20 cellular contexts compared by ENCODE assay signal in the genomic region with DNA sequence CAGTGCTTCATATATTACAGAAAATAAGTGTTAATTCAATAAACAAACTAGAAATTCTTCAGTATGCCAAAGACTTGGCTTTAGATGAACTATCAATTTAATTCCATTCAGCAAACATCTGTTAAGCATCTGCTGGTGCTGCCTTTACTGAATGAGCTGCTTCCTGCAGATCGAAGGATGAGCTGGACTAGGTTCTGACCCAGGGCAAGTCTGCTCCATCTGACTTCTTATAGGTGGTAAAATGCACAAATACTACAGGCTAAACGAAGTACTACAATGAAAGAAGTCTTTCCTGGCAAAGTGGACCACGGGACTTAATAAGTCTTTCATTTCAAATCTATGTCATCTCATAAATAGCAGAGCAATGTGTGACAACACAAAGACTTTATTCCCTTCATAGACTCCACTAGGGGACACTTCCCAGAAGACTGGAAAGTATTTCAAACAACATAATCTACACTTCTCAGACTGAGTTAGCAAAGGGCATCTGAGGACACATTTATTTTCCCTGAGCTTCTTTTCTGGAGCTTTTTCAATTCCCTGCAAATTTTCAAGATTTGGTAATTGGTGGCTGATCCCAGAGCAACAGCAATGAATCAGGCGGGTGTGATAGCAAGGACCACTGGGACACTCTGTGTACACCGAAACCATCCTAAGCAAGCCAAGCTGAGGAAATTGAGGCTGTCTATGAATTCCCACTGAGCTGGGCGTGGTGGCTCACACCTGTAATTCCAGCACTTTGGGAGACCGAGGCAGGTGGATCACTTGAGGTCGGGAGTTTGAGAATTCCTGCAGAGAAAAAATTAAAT.
DNase-seq lines count a peak whose midpoint lies in the region; ATAC-seq, FAIRE-seq and TF ChIP-seq lines count a peak whose summit lies in the region.
"Had no signal": no experiment of that assay in that cellular context is flagged by ENCODE, and none has a peak within 500 bp of the region (broad histone marks: within the 10 kb centered on the region; RNA-seq: fewer than 3 reads in every experiment).

No MANE protein-coding gene starts in this region.

- intact Hi-C loops in HepG2 (cut with micrococcal nuclease; ENCODE audit: unreplicated experiment) (no loop called here), PC-9 (cut with micrococcal nuclease; ENCODE audit: unreplicated experiment) (no loop called here)

- TF ChIP-seq EP300 in HepG2 (IDR thresholded peaks at IDR 0.05; ENCODE audit: low read depth in 2 of 2, low read length in 2 of 2) = no peak
- TF ChIP-seq EP300 in HepG2 (CRISPR knock-in tag; IDR thresholded peaks at IDR 0.05; ENCODE audit: borderline replicate concordance) = no peak

- no peaks in the 10 kb centered on the region for H3K4me1 Mint-ChIP-seq in HFFc6 (ENCODE audit: low read depth)
- H3K4me1 Mint-ChIP-seq: activated CD8-positive, alpha-beta memory T cell treated with anti-CD3 and anti-CD28 coated beads, Interleukin-2, amount 10 ng/mL, durations not matched to agents 7 days and 5 days; neural crest cell had no signal

- H3K9ac ChIP-seq in HepG2 (ENCODE audit: insufficient read depth, low read depth, low read length) = no peak overlapping the region

- no peak for TF ChIP-seq POLR2A in HepG2 (IDR thresholded peaks at IDR 0.05; ENCODE audit: insufficient read depth in 1 of 2, low read depth in 2 of 2, low read length in 2 of 2)

- POLR2A ChIA-PET in HepG2 (lab: Yijun Ruan, JAX) = no interaction called here
- POLR2A ChIA-PET in PC-9 (lab: Charles Lee; ENCODE audit: unreplicated experiment) = interaction anchor here (0.6 kb wide), 1 partner anchor 336 kb away, joined by 4 read pairs; no protein-coding TSS in a partner anchor

- H2AFZ ChIP-seq in HepG2 (ENCODE audit: low read length) (no peak overlapping the region), PC-9 (no peak overlapping the region)

- TF ChIP-seq CTCF in AG10803 (conservative IDR thresholded peaks at IDR 0.05; ENCODE audit: low read length) = 0 out of 2 replicates have a peak, but pooled peaks have one; percentile 4
- TF ChIP-seq CTCF in HFFc6 (IDR thresholded peaks at IDR 0.05) = peak; percentile 17; the same call in 1 of the 2 replicates
- no peak for TF ChIP-seq CTCF in choroid plexus epithelial cell (conservative IDR thresholded peaks at IDR 0.05; ENCODE audit: low read depth, low read length)
- TF ChIP-seq CTCF in HepG2 (CRISPR knock-in tag; IDR thresholded peaks at IDR 0.05) = no peak
- no peak for TF ChIP-seq CTCF in PC-9 (conservative IDR thresholded peaks at IDR 0.05)

- CTCF ChIA-PET in HepG2 (lab: Yijun Ruan, JAX; ENCODE audit: low intra/inter-chr PET ratio, low total read pairs) = no interaction called here
- CTCF ChIA-PET in PC-9 (lab: Charles Lee) = no interaction called here

- H3K27me3 ChIP-seq in HepG2 (ENCODE audit: control insufficient read depth in 1 of 2, insufficient read depth in 2 of 2, low read length in 2 of 2) (peaks cover 0 to 2% of the 10 kb centered on the region in 2 experiments; a peak in 1 of 5 replicates), PC-9 (ENCODE audit: insufficient read depth, low read depth) (no peaks in the 10 kb centered on the region)

- H3K36me3 ChIP-seq in HepG2 (replicated peaks in 1 of 2; ENCODE audit: control insufficient read depth in 1 of 2, insufficient read depth in 2 of 2, low read length in 2 of 2) = no peaks in the 10 kb centered on the region
- no peaks in the 10 kb centered on the region for H3K36me3 ChIP-seq in PC-9 (ENCODE audit: low read depth)

- H3K27ac ChIP-seq in HepG2 (ENCODE audit: extremely low read length, insufficient read depth, low read length) (no peak overlapping the region), PC-9 (no peak overlapping the region)

- H3K9me2 ChIP-seq in PC-9 (ENCODE audit: insufficient read depth) = no peaks in the 10 kb centered on the region

- DNase-seq in AG10803 (ENCODE audit: low read depth) (peak; percentile 61), HFFc6 (no peak), choroid plexus epithelial cell (ENCODE audit: low read depth) (peak; percentile 21), myocyte (ENCODE audit: low read depth) (peak; percentile 21), HepG2 (ENCODE audit: low spot score) (no peak), PC-9 (no peak), NCI-H2029 (lab: John Stamatoyannopoulos, UW) (no peak), nucleus accumbens (lab: John Stamatoyannopoulos, UW) (no peak)
- DNase-seq: ACHN; activated CD4-positive, alpha-beta T cell treated with anti-CD3 and anti-CD28 coated beads for 4 hours; activated CD8-positive, alpha-beta memory T cell treated with anti-CD3 and anti-CD28 coated beads, Interleukin-2, amount 10 ng/mL, durations not matched to agents 7 days and 5 days; NCI-H1436 treated with DMSO at 0.1 percent for 48 hours; NCI-H748 treated with DMSO at 0.1 percent for 48 hours; SIG-M5; T-helper 1 cell had no signal

- no peaks in the 10 kb centered on the region for H3K9me3 Mint-ChIP-seq in HFFc6
- H3K9me3 Mint-ChIP-seq: activated naive CD4-positive, alpha-beta T cell treated with anti-CD3 and anti-CD28 coated beads, Interleukin-2, amount 50 U/mL, for 72 hours; activated T-helper 1 cell treated with anti-CD3 and anti-CD28 coated beads, Interleukin-12 subunit alpha, Interleukin-12 subunit beta, Interleukin-2, Interleukin-4 antibody, amounts not matched to agents 30 ng/mL and 10 ng/mL and 1 ng/mL, durations not matched to agents 14 hours and 24 hours and 36 hours; neural crest cell had no signal

- no peak for ATAC-seq in HepG2
- ATAC-seq: activated CD8-positive, alpha-beta memory T cell treated with anti-CD3 and anti-CD28 coated beads, Interleukin-2, amount 10 ng/mL, durations not matched to agents 7 days and 5 days; activated naive CD4-positive, alpha-beta T cell treated with anti-CD3 and anti-CD28 coated beads, Interleukin-2, amount 50 U/mL, for 72 hours had no signal

- 21% methylated on average over 8 of the region's 8 CpGs for WGBS in HepG2 (ENCODE audit: low lambda C conversion rate)

- no peaks in the 10 kb centered on the region for H3F3A ChIP-seq in PC-9 (ENCODE audit: insufficient read depth, low read depth)

- H3K27ac Mint-ChIP-seq in HFFc6 = no peak overlapping the region
- H3K27ac Mint-ChIP-seq: activated CD8-positive, alpha-beta memory T cell treated with anti-CD3 and anti-CD28 coated beads, Interleukin-2, amount 10 ng/mL, durations not matched to agents 7 days and 5 days; activated naive CD4-positive, alpha-beta T cell treated with anti-CD3 and anti-CD28 coated beads, Interleukin-2, amount 50 U/mL, for 72 hours; activated T-helper 1 cell treated with anti-CD3 and anti-CD28 coated beads, Interleukin-12 subunit alpha, Interleukin-12 subunit beta, Interleukin-2, Interleukin-4 antibody, amounts not matched to agents 30 ng/mL and 10 ng/mL and 1 ng/mL, durations not matched to agents 14 hours and 24 hours and 36 hours had no signal

- H3K79me2 ChIP-seq in HepG2 (ENCODE audit: insufficient read depth, low read length) = no peaks in the 10 kb centered on the region
- no peaks in the 10 kb centered on the region for H3K79me2 ChIP-seq in PC-9 (ENCODE audit: low read depth)

- no peaks in the 10 kb centered on the region for H3K36me3 Mint-ChIP-seq in HFFc6 (ENCODE audit: low read depth)
- H3K36me3 Mint-ChIP-seq: activated CD8-positive, alpha-beta memory T cell treated with anti-CD3 and anti-CD28 coated beads, Interleukin-2, amount 10 ng/mL, durations not matched to agents 7 days and 5 days; activated naive CD4-positive, alpha-beta T cell treated with anti-CD3 and anti-CD28 coated beads, Interleukin-2, amount 50 U/mL, for 72 hours had no signal

- no peaks in the 10 kb centered on the region for H3K9me3 ChIP-seq in HepG2 (ENCODE audit: low read length)
- H3K9me3 ChIP-seq in PC-9 (ENCODE audit: insufficient read depth, low read depth) = no peaks in the 10 kb centered on the region

- H4K20me1 ChIP-seq in HepG2 (ENCODE audit: insufficient read depth, low read length) (no peaks in the 10 kb centered on the region), PC-9 (ENCODE audit: insufficient read depth) (no peaks in the 10 kb centered on the region)

- no peaks in the 10 kb centered on the region for H3K4me1 ChIP-seq in HepG2 (ENCODE audit: insufficient read depth, low read length)
- H3K4me1 ChIP-seq in PC-9 (replicated peaks; ENCODE audit: insufficient read depth) = no peaks in the 10 kb centered on the region

- no peak overlapping the region for H3K4me2 ChIP-seq in HepG2 (ENCODE audit: low read depth, low read length)
- H3K4me2 ChIP-seq in PC-9 = no peak overlapping the region

- no peak overlapping the region for H3K4me3 Mint-ChIP-seq in HFFc6
- H3K4me3 Mint-ChIP-seq: activated CD8-positive, alpha-beta memory T cell treated with anti-CD3 and anti-CD28 coated beads, Interleukin-2, amount 10 ng/mL, durations not matched to agents 7 days and 5 days; activated T-helper 1 cell treated with anti-CD3 and anti-CD28 coated beads, Interleukin-12 subunit alpha, Interleukin-12 subunit beta, Interleukin-2, Interleukin-4 antibody, amounts not matched to agents 30 ng/mL and 10 ng/mL and 1 ng/mL, durations not matched to agents 14 hours and 24 hours and 36 hours; neural crest cell had no signal

- BruUV-seq in HepG2 (replicated peaks; lab: Mats Ljungman, UMichigan) (no TSS peak), PC-9 (replicated peaks; lab: Mats Ljungman, UMichigan) (no TSS peak)

- no peak for FAIRE-seq in HepG2 (lab: Jason Lieb, UNC)
- FAIRE-seq: colon, urothelium cell line had no signal

- no peak for TF ChIP-seq RAD21 in HepG2 (CRISPR knock-in tag; IDR thresholded peaks at IDR 0.05)

- in situ Hi-C loops in HepG2 (cut with HindIII; ENCODE audit: extremely low pct_ligation_motif_present, low pct_unique_long_range_greater_than_20kb) = no loop called here

- H3K27me3 Mint-ChIP-seq in HFFc6 (ENCODE audit: insufficient read depth) = peaks cover 19% of the 10 kb centered on the region

- no peak overlapping the region for H3K4me3 ChIP-seq in AG10803 (ENCODE audit: low read length)
- H3K4me3 ChIP-seq in choroid plexus epithelial cell (ENCODE audit: low read depth, low read length) = no peak overlapping the region
- no peak overlapping the region for H3K4me3 ChIP-seq in HepG2 (replicated peaks in 1 of 3; ENCODE audit: insufficient read depth in 1 of 3, low read depth in 2 of 3, low read length in 3 of 3)
- H3K4me3 ChIP-seq in PC-9 = no peak overlapping the region

Comparison
In these comparisons a context has a peak if more than half of its experiments do, and no peak if none do; other contexts are left out.
1. DNase-seq: peak in AG10803 (single experiment), choroid plexus epithelial cell (single experiment) and myocyte (single experiment); none in HFFc6 (single experiment), HepG2 (single experiment), PC-9 (0 of 2), NCI-H2029 (single experiment) and nucleus accumbens (0 of 56).
2. CTCF ChIP-seq: peak in AG10803 (single experiment) and HFFc6 (single experiment); none in choroid plexus epithelial cell (single experiment), HepG2 (single experiment) and PC-9 (single experiment).